Comparison of ENCODE assay signal across 1 cellular context in the genomic region with DNA sequence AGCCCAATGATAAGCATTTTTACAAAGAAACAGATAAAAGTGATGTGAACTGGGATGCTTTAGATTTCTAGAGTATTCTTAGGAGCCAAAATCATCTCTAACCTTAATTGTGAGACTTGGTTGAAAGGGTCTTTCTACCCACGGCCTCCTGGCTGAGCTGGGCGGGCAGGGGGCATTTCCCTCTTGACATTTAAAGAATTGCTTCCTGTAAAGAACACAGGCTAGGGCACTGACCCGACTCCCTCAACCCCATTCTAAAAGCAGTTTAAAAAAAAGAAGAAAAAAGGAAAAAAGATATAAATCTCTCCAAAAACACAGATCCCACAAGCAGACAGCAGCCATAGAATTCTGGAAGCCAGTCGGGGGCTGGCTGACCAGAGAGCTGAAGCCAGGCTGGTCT.
TF ChIP-seq lines count a peak whose summit lies in the region.

No MANE protein-coding gene starts in this region.

TF ChIP-seq in K562, 482 proteins besides CTCF, POLR2A, EP300 and RAD21 (continued from another document):
- TF ChIP-seq, protein P1, sequence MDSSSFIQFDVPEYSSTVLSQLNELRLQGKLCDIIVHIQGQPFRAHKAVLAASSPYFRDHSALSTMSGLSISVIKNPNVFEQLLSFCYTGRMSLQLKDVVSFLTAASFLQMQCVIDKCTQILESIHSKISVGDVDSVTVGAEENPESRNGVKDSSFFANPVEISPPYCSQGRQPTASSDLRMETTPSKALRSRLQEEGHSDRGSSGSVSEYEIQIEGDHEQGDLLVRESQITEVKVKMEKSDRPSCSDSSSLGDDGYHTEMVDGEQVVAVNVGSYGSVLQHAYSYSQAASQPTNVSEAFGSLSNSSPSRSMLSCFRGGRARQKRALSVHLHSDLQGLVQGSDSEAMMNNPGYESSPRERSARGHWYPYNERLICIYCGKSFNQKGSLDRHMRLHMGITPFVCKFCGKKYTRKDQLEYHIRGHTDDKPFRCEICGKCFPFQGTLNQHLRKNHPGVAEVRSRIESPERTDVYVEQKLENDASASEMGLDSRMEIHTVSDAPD (CRISPR knock-in tag; IDR thresholded peaks at IDR 0.05), result no peak
- TF ChIP-seq PRMT5 (CRISPR knock-in tag; IDR thresholded peaks at IDR 0.05), result no peak
- no peak for TF ChIP-seq CREB1 (IDR thresholded peaks at IDR 0.05)
- no peak for TF ChIP-seq CREB1 (CRISPR knock-in tag; IDR thresholded peaks at IDR 0.05)
- TF ChIP-seq CEBPB (tag; IDR thresholded peaks at IDR 0.05), result no peak
- TF ChIP-seq NFIX (CRISPR knock-in tag; IDR thresholded peaks at IDR 0.05; ENCODE audit: low read depth), result no peak
- TF ChIP-seq ZFP36 (IDR thresholded peaks at IDR 0.05; ENCODE audit: low read depth, low read length, partially characterized antibody), result no peak
